Comparison of ENCODE assay signal across 34 cellular contexts in genomic region chr18:74299746-74300145, GRCh38. TPM values are rescaled to one million over a fixed set of nuclear protein-coding genes. Genes with fewer than 3 reads are reported as not detected.
DNase-seq lines count a peak whose midpoint lies in the region; ATAC-seq and TF ChIP-seq lines count a peak whose summit lies in the region.
"Had no signal": no experiment of that assay in that cellular context is flagged by ENCODE, and none has a peak within 500 bp of the region (broad histone marks: within the 10 kb centered on the region; RNA-seq: fewer than 3 reads in every experiment).

No MANE protein-coding gene starts in this region.

- H3K36me3 Mint-ChIP-seq in activated CD8-positive, alpha-beta memory T cell treated with anti-CD3 and anti-CD28 coated beads, Interleukin-2, amount 10 ng/mL, durations not matched to agents 7 days and 5 days: peaks cover 2% of the 10 kb centered on the region
- H3K36me3 Mint-ChIP-seq: stimulated activated memory B cell treated with anti-CD40 and anti-IgM and Interleukin-4, amounts not matched to agents 10 μg/mL and 1 μg/mL and 100 μg/mL, for 72 hours had no signal

- H3K27ac ChIP-seq in IMR-90 (ENCODE audit: insufficient read depth, low read length) (no peak overlapping the region), tibial artery (no peak overlapping the region)
- H3K27ac ChIP-seq: coronary artery, esophagus muscularis mucosa, uterus had no signal

- H3K9me3 Mint-ChIP-seq in activated CD8-positive, alpha-beta memory T cell treated with anti-CD3 and anti-CD28 coated beads, Interleukin-2, amount 10 ng/mL, durations not matched to agents 7 days and 5 days (ENCODE audit: low read depth): no peaks in the 10 kb centered on the region
- H3K9me3 Mint-ChIP-seq: stimulated activated memory B cell treated with anti-CD40 and anti-IgM and Interleukin-4, amounts not matched to agents 10 μg/mL and 1 μg/mL and 100 μg/mL, for 72 hours had no signal

- H3K36me3 ChIP-seq in IMR-90 (ENCODE audit: control insufficient read depth, insufficient read depth, low read length) (no peaks in the 10 kb centered on the region), tibial artery (no peaks in the 10 kb centered on the region)
- H3K36me3 ChIP-seq: esophagus muscularis mucosa, HAP-1, MG63, uterus had no signal

- H3K4me1 ChIP-seq in IMR-90 (ENCODE audit: control insufficient read depth, insufficient read depth, low read length): no peaks in the 10 kb centered on the region; the same call in 1 of the 2 replicates
- no peaks in the 10 kb centered on the region for H3K4me1 ChIP-seq in tibial artery
- H3K4me1 ChIP-seq: esophagus muscularis mucosa, HAP-1, uterus had no signal

- no peak overlapping the region for H2AK5ac ChIP-seq in IMR-90 (ENCODE audit: low read depth, low read length)

- no peaks in the 10 kb centered on the region for H3K9me1 ChIP-seq in IMR-90 (ENCODE audit: insufficient read depth, low read length)

- H3K9me3 ChIP-seq in IMR-90 (ENCODE audit: control insufficient read depth, insufficient read depth, low read length) (no peaks in the 10 kb centered on the region), tibial artery (no peaks in the 10 kb centered on the region)
- H3K9me3 ChIP-seq: esophagus muscularis mucosa, HAP-1 had no signal

- no peak overlapping the region for H3K4me3 Mint-ChIP-seq in activated CD8-positive, alpha-beta memory T cell treated with anti-CD3 and anti-CD28 coated beads, Interleukin-2, amount 10 ng/mL, durations not matched to agents 7 days and 5 days
- H3K4me3 Mint-ChIP-seq: activated CD8-positive, alpha-beta T cell treated with anti-CD3 and anti-CD28 coated beads, Interleukin-2, amount 10 ng/mL, durations not matched to agents 7 days and 5 days; IgD-negative memory B cell; neural crest cell; stimulated activated memory B cell treated with anti-CD40 and anti-IgM and Interleukin-4, amounts not matched to agents 10 μg/mL and 1 μg/mL and 100 μg/mL, for 72 hours had no signal

- no peak overlapping the region for H4K91ac ChIP-seq in IMR-90 (ENCODE audit: insufficient read depth, low read depth, low read length)

- ATAC-seq in IMR-90 (ENCODE audit: low read depth): no peak; the same call in 1 of the 2 replicates
- ATAC-seq in activated CD8-positive, alpha-beta memory T cell treated with anti-CD3 and anti-CD28 coated beads, Interleukin-2, amount 10 ng/mL, durations not matched to agents 7 days and 5 days: no peak
- ATAC-seq: activated CD8-positive, alpha-beta T cell treated with anti-CD3 and anti-CD28 coated beads, Interleukin-2, amount 10 ng/mL, durations not matched to agents 7 days and 5 days; stimulated activated memory B cell treated with anti-CD40 and anti-IgM and Interleukin-4, amounts not matched to agents 10 μg/mL and 1 μg/mL and 100 μg/mL, for 72 hours had no signal

- CTCF ChIA-PET in IMR-90 (lab: Yijun Ruan, JAX): interaction anchor here (0.9 to 1.3 kb wide), 2 partner anchors 10 to 27 kb away, joined by 3 read pairs; no protein-coding TSS in a partner anchor
- CTCF ChIA-PET in activated CD8-positive, alpha-beta memory T cell treated with anti-CD3 and anti-CD28 coated beads, Interleukin-2, amount 10 ng/mL, durations not matched to agents 7 days and 5 days (lab: Charles Lee): interaction anchor here (1.4 kb wide), 1 partner anchor 194 kb away, joined by 3 read pairs; no protein-coding TSS in a partner anchor

- TF ChIP-seq RAD21 in IMR-90 (IDR thresholded peaks at IDR 0.05; ENCODE audit: low read length): no peak

- no peak overlapping the region for H4K8ac ChIP-seq in IMR-90 (ENCODE audit: low read depth in 2 of 2, low read length in 2 of 2)

- H3K79me1 ChIP-seq in IMR-90 (ENCODE audit: low read depth in 1 of 2, low read length in 2 of 2): no peaks in the 10 kb centered on the region

- H2BK15ac ChIP-seq in IMR-90 (ENCODE audit: low read depth, low read length): no peak overlapping the region

- no peak overlapping the region for H3K56ac ChIP-seq in IMR-90 (ENCODE audit: extremely low read depth, insufficient read depth, low read length)

- no peak overlapping the region for H2AK9ac ChIP-seq in IMR-90 (replicated peaks; ENCODE audit: low read depth, low read length, poor library complexity)

- H4K20me1 ChIP-seq in IMR-90 (ENCODE audit: insufficient read depth, low read length): no peaks in the 10 kb centered on the region

- TF ChIP-seq CTCF in IMR-90 (conservative IDR thresholded peaks at IDR 0.05; ENCODE audit: low read depth, low read length) (no peak), tibial artery (IDR thresholded peaks at IDR 0.05) (no peak)

- H2BK20ac ChIP-seq in IMR-90 (ENCODE audit: low read depth, low read length): peak overlapping the region; percentile 25; the same call in 1 of the 2 replicates

- no peak overlapping the region for H3K14ac ChIP-seq in IMR-90 (replicated peaks; ENCODE audit: low read depth, low read length)

- no peak overlapping the region for H3K27ac Mint-ChIP-seq in activated CD8-positive, alpha-beta memory T cell treated with anti-CD3 and anti-CD28 coated beads, Interleukin-2, amount 10 ng/mL, durations not matched to agents 7 days and 5 days
- H3K27ac Mint-ChIP-seq: activated CD8-positive, alpha-beta T cell treated with anti-CD3 and anti-CD28 coated beads, Interleukin-2, amount 10 ng/mL, durations not matched to agents 7 days and 5 days; IgD-negative memory B cell; stimulated activated memory B cell treated with anti-CD40 and anti-IgM and Interleukin-4, amounts not matched to agents 10 μg/mL and 1 μg/mL and 100 μg/mL, for 72 hours had no signal

- H3K18ac ChIP-seq in IMR-90 (ENCODE audit: low read depth, low read length): no peak overlapping the region

- H3K9ac ChIP-seq in IMR-90 (ENCODE audit: low read depth, low read length): no peak overlapping the region

- DNase-seq in AG08395 (ENCODE audit: low spot score) (peak; percentile 29), IMR-90 (peak; percentile 38), astrocyte of the hippocampus (ENCODE audit: low read depth, low spot score) (peak; percentile 49), myocyte (ENCODE audit: low read depth) (peak; percentile 55), tibial artery (no peak), cerebellum (ENCODE audit: low spot score) (no peak), hepatic stellate cell (ENCODE audit: low spot score) (no peak)
- DNase-seq in activated CD8-positive, alpha-beta memory T cell treated with anti-CD3 and anti-CD28 coated beads, Interleukin-2, amount 10 ng/mL, durations not matched to agents 7 days and 5 days: no peak
- DNase-seq: activated CD4-positive, alpha-beta T cell treated with anti-CD3 and anti-CD28 coated beads for 1 hour; activated CD8-positive, alpha-beta T cell treated with anti-CD3 and anti-CD28 coated beads, Interleukin-2, amount 10 ng/mL, durations not matched to agents 7 days and 5 days; activated gamma-delta T cell treated with Interleukin-2 at 50 U/mL for 16 hours; C1 segment of cervical spinal cord; Calu3; kidney; MG63; NCI-H1417; NCI-H2081; NCI-H446 treated with DMSO at 0.1 percent for 48 hours; SHP77; small intestine; stimulated activated CD4-positive, alpha-beta T cell treated with anti-CD3 and anti-CD28 coated beads, Interleukin-2, amount 100 ng/mL, for 48 hours; uterus had no signal

- no CpG with 5 or more reads among the region's 3 CpGs for WGBS in IMR-90 (ENCODE audit: extremely low coverage in 2 of 2, insufficient read length in 1 of 2), 2 experiments

- no peak overlapping the region for H4K5ac ChIP-seq in IMR-90 (ENCODE audit: low read depth, low read length)

- POLR2A ChIA-PET in IMR-90 (lab: Charles Lee; ENCODE audit: unreplicated experiment): no interaction called here

- H3K4ac ChIP-seq in IMR-90 (ENCODE audit: low read depth, low read length): no peak overlapping the region

- H3K27me3 Mint-ChIP-seq in activated CD8-positive, alpha-beta memory T cell treated with anti-CD3 and anti-CD28 coated beads, Interleukin-2, amount 10 ng/mL, durations not matched to agents 7 days and 5 days: peaks cover 35% of the 10 kb centered on the region
- H3K27me3 Mint-ChIP-seq: stimulated activated memory B cell treated with anti-CD40 and anti-IgM and Interleukin-4, amounts not matched to agents 10 μg/mL and 1 μg/mL and 100 μg/mL, for 72 hours had no signal

- H3K27me3 ChIP-seq in IMR-90 (ENCODE audit: control insufficient read depth, insufficient read depth, low read length): no peaks in the 10 kb centered on the region
- no peaks in the 10 kb centered on the region for H3K27me3 ChIP-seq in tibial artery
- H3K27me3 ChIP-seq: esophagus muscularis mucosa, MG63, uterus had no signal

- H2BK120ac ChIP-seq in IMR-90 (ENCODE audit: low read depth, low read length): no peak overlapping the region

- dilution Hi-C loops in IMR-90 (cut with HindIII; ENCODE audit: low sequenced_read_pairs, unreplicated experiment): no loop called here

- H3K4me3 ChIP-seq in IMR-90 (ENCODE audit: insufficient read depth, low read depth, low read length): no peak overlapping the region
- H3K4me3 ChIP-seq in tibial artery: no peak overlapping the region
- H3K4me3 ChIP-seq: coronary artery, esophagus muscularis mucosa, HAP-1, lung, MG63, uterus had no signal

- no peak overlapping the region for H2BK5ac ChIP-seq in IMR-90 (ENCODE audit: low read depth, low read length, poor library complexity, severe bottlenecking)

- no peak overlapping the region for H2AFZ ChIP-seq in IMR-90 (replicated peaks; ENCODE audit: low read length, poor library complexity)

- no peak for TF ChIP-seq POLR2A in IMR-90 (IDR thresholded peaks at IDR 0.05; ENCODE audit: low read depth, low read length)

- BruUV-seq in IMR-90 (replicated peaks; lab: Mats Ljungman, UMichigan): no TSS peak

- in situ Hi-C loops in IMR-90 (cut with MboI; ENCODE audit: low sequenced_read_pairs): no loop called here

- H3K4me2 ChIP-seq in IMR-90 (ENCODE audit: low read depth, low read length): no peak overlapping the region

- no peaks in the 10 kb centered on the region for H3K4me1 Mint-ChIP-seq in activated CD8-positive, alpha-beta memory T cell treated with anti-CD3 and anti-CD28 coated beads, Interleukin-2, amount 10 ng/mL, durations not matched to agents 7 days and 5 days
- H3K4me1 Mint-ChIP-seq: IgD-negative memory B cell; neural crest cell; stimulated activated memory B cell treated with anti-CD40 and anti-IgM and Interleukin-4, amounts not matched to agents 10 μg/mL and 1 μg/mL and 100 μg/mL, for 72 hours had no signal

- H3K23ac ChIP-seq in IMR-90 (ENCODE audit: low read depth, low read length): no peak overlapping the region

- intact Hi-C loops in IMR-90 (cut with micrococcal nuclease) (no loop called here), tibial artery (cut with DNase I; ENCODE audit: low total_unique reads) (no loop called here)

RNA-seq across cellular contexts. Expression of gene CYB5A, which starts 8.0 kb away (rescaled TPM):
- total RNA-seq in IMR-90 (2012; rRNA removed) (13.4 and 43.0 TPM in 2 replicates), myocyte (48.7 and 66.2 TPM in 2 replicates), cerebellum (18.0 TPM)
- 47.9 and 49.5 TPM in 2 replicates for polyA plus RNA-seq in IMR-90 (2012; rRNA removed)
- 28.6 and 46.1 TPM in 2 replicates for polyA plus RNA-seq in IMR-90 (2012; cell fraction: cytosol; rRNA removed)
- 17.1 and 47.4 TPM in 2 replicates for polyA plus RNA-seq in IMR-90 (2012; cell fraction: nucleus; rRNA removed; ENCODE audit: low replicate concordance)
- 88.9 TPM for polyA plus RNA-seq in myocyte (2012)
- total RNA-seq in activated CD8-positive, alpha-beta memory T cell treated with anti-CD3 and anti-CD28 coated beads, Interleukin-2, amount 10 ng/mL, durations not matched to agents 7 days and 5 days: 10 to 100 TPM; 27.1 to 35.6 TPM
- total RNA-seq: OCI-LY7 had no signal

RNA-seq across cellular contexts. Expression of gene C18orf63, which starts 15.9 kb away (rescaled TPM):
- total RNA-seq in IMR-90 (2012; rRNA removed): not detected in 2 replicates
- not detected in 2 replicates for polyA plus RNA-seq in IMR-90 (2012; rRNA removed)
- polyA plus RNA-seq in IMR-90 (2012; cell fraction: cytosol; rRNA removed): not detected in 2 replicates
- polyA plus RNA-seq in IMR-90 (2012; cell fraction: nucleus; rRNA removed; ENCODE audit: low replicate concordance): not detected in 2 replicates
- not detected in 2 replicates for total RNA-seq in myocyte
- not detected for polyA plus RNA-seq in myocyte (2012)
- not detected for total RNA-seq in cerebellum
- not detected for total RNA-seq in activated CD8-positive, alpha-beta memory T cell treated with anti-CD3 and anti-CD28 coated beads, Interleukin-2, amount 10 ng/mL, durations not matched to agents 7 days and 5 days
- total RNA-seq: activated CD8-positive, alpha-beta T cell treated with anti-CD3 and anti-CD28 coated beads, Interleukin-2, amount 10 ng/mL, durations not matched to agents 7 days and 5 days; Calu3; esophagus muscularis mucosa; glomerular endothelial cell; kidney; mucosa of gallbladder; neural crest cell; OCI-LY7; pulmonary artery endothelial cell; temporal lobe; uterus had no signal
- polyA plus RNA-seq: IgD-negative memory B cell, small intestine had no signal

Comparison
In these comparisons a context has a peak if more than half of its experiments do, and no peak if none do; other contexts are left out.
1. DNase-seq: peak in AG08395 (single experiment), IMR-90 (single experiment), astrocyte of the hippocampus (single experiment) and myocyte (single experiment); none in tibial artery (0 of 2), cerebellum (single experiment), hepatic stellate cell (single experiment) and activated CD8-positive, alpha-beta memory T cell treated with anti-CD3 and anti-CD28 coated beads, Interleukin-2, amount 10 ng/mL, durations not matched to agents 7 days and 5 days (single experiment).